ENCODE assay signal across 13 cellular contexts in the genomic region with DNA sequence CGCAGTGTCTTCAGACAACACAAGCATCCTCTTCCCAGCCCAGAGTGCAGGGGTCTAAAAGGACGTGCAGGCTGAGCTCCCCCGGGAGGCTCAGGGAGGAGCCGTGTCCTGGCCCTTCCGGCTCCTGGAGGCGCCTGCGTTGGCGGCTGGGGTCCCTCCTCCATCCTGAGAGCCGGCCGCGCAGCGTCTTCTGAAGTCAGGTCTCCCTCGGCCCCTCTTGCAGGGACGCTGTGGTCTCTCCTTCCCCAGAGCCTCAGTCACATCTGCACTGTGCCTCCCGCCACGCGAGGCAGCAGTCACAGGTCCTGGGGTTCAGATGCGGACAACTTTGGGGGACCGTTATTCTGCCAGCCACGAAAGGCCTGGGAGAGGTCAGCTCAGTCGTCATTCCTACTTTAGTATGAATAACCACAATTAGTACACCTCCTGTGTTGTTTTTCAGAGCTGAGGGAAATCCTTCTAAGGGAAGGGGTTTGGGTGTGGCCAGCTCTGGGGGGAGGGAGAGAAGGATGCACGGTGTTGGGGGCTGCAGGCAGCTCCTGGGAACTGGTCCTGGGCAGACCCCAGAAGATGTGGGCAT. TPM values are rescaled to one million over a fixed set of nuclear protein-coding genes. Genes with fewer than 3 reads are reported as not detected.
DNase-seq lines count a peak whose midpoint lies in the region; ATAC-seq, FAIRE-seq and TF ChIP-seq lines count a peak whose summit lies in the region.
"Had no signal": no experiment of that assay in that cellular context is flagged by ENCODE, and none has a peak within 500 bp of the region (broad histone marks: within the 10 kb centered on the region; RNA-seq: fewer than 3 reads in every experiment).

No MANE protein-coding gene starts in this region.

- DNase-seq in body of pancreas (no peak), left cardiac atrium (peak; percentile 68), pancreas (no peak), vagina (ENCODE audit: extremely low spot score in 2 of 2) (no peak), UCSD-AML1 (lab: John Stamatoyannopoulos, UW; ENCODE audit: unreplicated experiment) (no peak)
- no peak for DNase-seq in activated naive CD4-positive, alpha-beta T cell treated with Interleukin-2 at 50 U/mL for 16 hours
- DNase-seq: activated T-cell treated with anti-CD3 and anti-CD28 coated beads, Interleukin-2, amount 50 U/mL, for 1 hour; Calu3; KG1; RPMI8226; WERI-Rb-1 had no signal

- H3K27me3 Mint-ChIP-seq in stimulated activated memory B cell treated with anti-CD40 and anti-IgM and Interleukin-4, amounts not matched to agents 10 μg/mL and 1 μg/mL and 100 μg/mL, for 72 hours, result peaks cover 21% of the 10 kb centered on the region

- intact Hi-C loops in body of pancreas (cut with DNase I), result no loop called here
- intact Hi-C loops in left cardiac atrium (cut with DNase I), result no loop called here
- intact Hi-C loops in pancreas (cut with DNase I), result no loop called here
- intact Hi-C loops in vagina (cut with DNase I), result no loop called here

- H3K4me1 ChIP-seq in body of pancreas, result peaks cover 30% of the 10 kb centered on the region
- peaks cover 8 to 28% (median 12%) of the 10 kb centered on the region in 3 donors for H3K4me1 ChIP-seq in pancreas
- H3K4me1 ChIP-seq in vagina, result peaks cover 61% of the 10 kb centered on the region

- H3K9me3 ChIP-seq in body of pancreas (no peaks in the 10 kb centered on the region), pancreas (no peaks in the 10 kb centered on the region), vagina (no peaks in the 10 kb centered on the region)

- H3K4me3 Mint-ChIP-seq in stimulated activated memory B cell treated with anti-CD40 and anti-IgM and Interleukin-4, amounts not matched to agents 10 μg/mL and 1 μg/mL and 100 μg/mL, for 72 hours, result no peak overlapping the region

- H3K27ac Mint-ChIP-seq in stimulated activated memory B cell treated with anti-CD40 and anti-IgM and Interleukin-4, amounts not matched to agents 10 μg/mL and 1 μg/mL and 100 μg/mL, for 72 hours, result no peak overlapping the region

- H3K4me3 ChIP-seq in body of pancreas, result no peak overlapping the region
- no peak overlapping the region for H3K4me3 ChIP-seq in pancreas
- peak overlapping the region in 1 of 2 donors; percentile 36 for H3K4me3 ChIP-seq in vagina

- H3K36me3 ChIP-seq in body of pancreas (replicated peaks in 1 of 2; ENCODE audit: insufficient read depth in 1 of 2, low read depth in 2 of 2) (no peaks in the 10 kb centered on the region), pancreas (no peaks in the 10 kb centered on the region), vagina (no peaks in the 10 kb centered on the region)
- H3K36me3 ChIP-seq: WERI-Rb-1 had no signal

- ATAC-seq in body of pancreas (no peak), left cardiac atrium (peak in 1 of 2 donors; percentile 6), pancreas (no peak)
- ATAC-seq in stimulated activated memory B cell treated with anti-CD40 and anti-IgM and Interleukin-4, amounts not matched to agents 10 μg/mL and 1 μg/mL and 100 μg/mL, for 72 hours, result no peak

- TF ChIP-seq CTCF in body of pancreas (IDR thresholded peaks at IDR 0.05), result no peak
- TF ChIP-seq CTCF in pancreas (IDR thresholded peaks at IDR 0.05), result no peak
- TF ChIP-seq CTCF in vagina (IDR thresholded peaks at IDR 0.05), result no peak

- H3K27me3 ChIP-seq in body of pancreas (no peaks in the 10 kb centered on the region), pancreas (no peaks in the 10 kb centered on the region), vagina (no peaks in the 10 kb centered on the region)

- H3K27ac ChIP-seq in body of pancreas (peak overlapping the region; percentile 63 to 79 (median 75)), pancreas (peak overlapping the region in 3 of 4 donors; percentile 4 to 81 (median 81)), vagina (peak overlapping the region; percentile 82)
- H3K27ac ChIP-seq: WERI-Rb-1 had no signal

- no peak for FAIRE-seq in pancreas (lab: Jason Lieb, UNC)

- H3K36me3 Mint-ChIP-seq in stimulated activated memory B cell treated with anti-CD40 and anti-IgM and Interleukin-4, amounts not matched to agents 10 μg/mL and 1 μg/mL and 100 μg/mL, for 72 hours, result no peaks in the 10 kb centered on the region

- peaks cover 4% of the 10 kb centered on the region for H3K4me1 Mint-ChIP-seq in stimulated activated memory B cell treated with anti-CD40 and anti-IgM and Interleukin-4, amounts not matched to agents 10 μg/mL and 1 μg/mL and 100 μg/mL, for 72 hours

- TF ChIP-seq POLR2A in body of pancreas (IDR thresholded peaks at IDR 0.05) (no peak), vagina (IDR thresholded peaks at IDR 0.05) (no peak)

- 80 to 93% methylated on average over 15 to 22 of the region's 22 CpGs for WGBS in body of pancreas, 2 donors
- 84 to 88% methylated on average over 22 of the region's 22 CpGs for WGBS in pancreas, 2 donors

- H3K9me3 Mint-ChIP-seq in stimulated activated memory B cell treated with anti-CD40 and anti-IgM and Interleukin-4, amounts not matched to agents 10 μg/mL and 1 μg/mL and 100 μg/mL, for 72 hours, result no peaks in the 10 kb centered on the region

RNA-seq across cellular contexts. Expression of gene FAM20C, which starts 41.2 kb away (rescaled TPM):
- total RNA-seq in body of pancreas (10 to 100 TPM; 12.7 to 26.0 TPM), left cardiac atrium (10 to 100 TPM; 30.7 to 62.5 TPM), pancreas (10 to 100 TPM in 3 of 6 donors, 1 to 10 TPM in 3; 8.9 to 43.1 (median 11.2) TPM), vagina (22.1 TPM)
- polyA plus RNA-seq in pancreas, result 10 to 100 TPM; 14.2 to 16.9 TPM

RNA-seq across cellular contexts. Expression of gene FOXL3, which starts 56.4 kb away (rescaled TPM):
- total RNA-seq in body of pancreas (not detected), left cardiac atrium (not detected), pancreas (not detected), vagina (not detected)
- not detected for polyA plus RNA-seq in pancreas
- total RNA-seq: Calu3, lung microvascular endothelial cell had no signal
